Comparison of ENCODE assay signal across 13 cellular contexts in genomic region chr2:56168163-56168562, GRCh38. TPM values are rescaled to one million over a fixed set of nuclear protein-coding genes. Genes with fewer than 3 reads are reported as not detected.
DNase-seq lines count a peak whose midpoint lies in the region; ATAC-seq lines count a peak whose summit lies in the region.
"Had no signal": no experiment of that assay in that cellular context is flagged by ENCODE, and none has a peak within 500 bp of the region (broad histone marks: within the 10 kb centered on the region; RNA-seq: fewer than 3 reads in every experiment).

No MANE protein-coding gene starts in this region.

- WGBS in mesodermal cell (ENCODE audit: insufficient coverage in 2 of 2), 2 experiments: 83 to 88% methylated on average over 1 of the region's 3 CpGs
- WGBS in aorta, 2 donors: 52 to 58% methylated on average over 3 of the region's 3 CpGs

- peaks cover 0 to 2% of the 10 kb centered on the region in 2 donors for H3K27me3 ChIP-seq in aorta (ENCODE audit: control insufficient read depth in 1 of 2, insufficient read depth in 2 of 2, low read length in 1 of 2)
- H3K27me3 ChIP-seq: vagina had no signal

- H3K36me3 ChIP-seq in mesodermal cell (ENCODE audit: control insufficient read depth, insufficient read depth, low read length) (no peaks in the 10 kb centered on the region), aorta (ENCODE audit: control insufficient read depth in 1 of 2, insufficient read depth in 2 of 2, low read length in 1 of 2) (no peaks in the 10 kb centered on the region)
- H3K36me3 ChIP-seq: vagina had no signal

- H3K27ac ChIP-seq in mesodermal cell (ENCODE audit: low read depth, low read length, severe bottlenecking) (peak overlapping the region; percentile 45), aorta (ENCODE audit: low read depth in 1 of 2, low read length in 2 of 2) (no peak overlapping the region)
- H3K27ac ChIP-seq: vagina had no signal

- intact Hi-C loops in aorta (cut with DNase I): no loop called here

- DNase-seq in DMS153 (lab: John Stamatoyannopoulos, UW) (peak; percentile 89), NCI-H128 (lab: John Stamatoyannopoulos, UW; ENCODE audit: unreplicated experiment) (peak; percentile 75), astrocyte of the hippocampus (ENCODE audit: low read depth, low spot score) (peak; percentile 72), occipital lobe (lab: John Stamatoyannopoulos, UW) (no peak), aorta (no peak)
- no peak for DNase-seq in stimulated activated CD4-positive, alpha-beta T cell treated with anti-CD3 and anti-CD28 coated beads, Interleukin-4, amount 100 ng/mL, for 24 hours
- DNase-seq: natural killer cell, NCI-H1436 treated with DMSO at 0.1 percent for 48 hours, small intestine had no signal

- H3K4me3 ChIP-seq in mesodermal cell (ENCODE audit: extremely low read depth, insufficient read depth, low read length, poor library complexity, severe bottlenecking) (no peak overlapping the region), aorta (ENCODE audit: low read length in 2 of 2) (no peak overlapping the region)
- H3K4me3 ChIP-seq: vagina had no signal

- H3K9me3 ChIP-seq in mesodermal cell (ENCODE audit: control insufficient read depth, low read length) (no peaks in the 10 kb centered on the region), aorta (ENCODE audit: control insufficient read depth, low read length) (peaks cover 2% of the 10 kb centered on the region)
- H3K9me3 ChIP-seq: vagina had no signal

- no peak for ATAC-seq in HG03342 (IDR thresholded peaks at IDR 0.05; ENCODE audit: unreplicated experiment)
- ATAC-seq in aorta (ENCODE audit: low FRiP score): no peak
- ATAC-seq: natural killer cell had no signal

- H3K4me1 ChIP-seq in mesodermal cell (ENCODE audit: control insufficient read depth, insufficient read depth, low read length, poor library complexity, severe bottlenecking) (peaks cover 20% of the 10 kb centered on the region), aorta (ENCODE audit: control insufficient read depth in 1 of 2, insufficient read depth in 2 of 2, low read length in 2 of 2) (no peaks in the 10 kb centered on the region)
- H3K4me1 ChIP-seq: vagina had no signal

RNA-seq across cellular contexts. Expression of gene CCDC85A, which starts 15.6 kb away (rescaled TPM):
- 2.4 TPM for polyA plus RNA-seq in mesodermal cell (2013, experiment 1 of 2)
- polyA plus RNA-seq in mesodermal cell (2013, experiment 2 of 2): 1.9 TPM
- 38.8 TPM for total RNA-seq in occipital lobe
- total RNA-seq in aorta: 1 to 10 TPM; 2.7 to 5.6 TPM
- under 1 TPM in 1 of 2 donors, not detected in 1; 0.28 TPM for polyA plus RNA-seq in aorta
- total RNA-seq: natural killer cell, RPMI7951 had no signal

Comparison
In these comparisons a context has a peak if more than half of its experiments do, and no peak if none do; other contexts are left out.
1. DNase-seq: peak in DMS153 (single experiment), NCI-H128 (single experiment) and astrocyte of the hippocampus (single experiment); none in stimulated activated CD4-positive, alpha-beta T cell treated with anti-CD3 and anti-CD28 coated beads, Interleukin-4, amount 100 ng/mL, for 24 hours (single experiment), occipital lobe (single experiment) and aorta (0 of 2).